In genomic region chr2:169363027-169363569, GRCh38 we compare ENCODE assay signal across 8 cellular contexts. TPM values are rescaled to one million over a fixed set of nuclear protein-coding genes. Genes with fewer than 3 reads are reported as not detected.
A peak's percentile ranks its signal among the peaks of the same experiment; 100 is the strongest.
DNase-seq lines count a peak whose midpoint lies in the region; TF ChIP-seq lines count a peak whose summit lies in the region.

No MANE protein-coding gene starts in this region.

- H3K4me3 ChIP-seq in Caco-2 (ENCODE audit: low read depth, low read length): peak overlapping the region; percentile 44
- peak overlapping the region; percentile 70 for H3K4me3 ChIP-seq in HUES48 (ENCODE audit: low read depth, low read length)
- peak overlapping the region; percentile 97 for H3K4me3 ChIP-seq in neuron (ENCODE audit: low read length)

- H3K36me3 ChIP-seq in Caco-2 (ENCODE audit: control insufficient read depth, insufficient read depth, low read length) (no peaks in the 10 kb centered on the region), HUES48 (ENCODE audit: control insufficient read depth, insufficient read depth, low read length) (no peaks in the 10 kb centered on the region), neuron (ENCODE audit: insufficient read depth, low read length) (peaks cover 12% of the 10 kb centered on the region)

- H2AFZ ChIP-seq in neuron (ENCODE audit: low read depth, low read length): peak overlapping the region; percentile 65

- no peak for TF ChIP-seq CTCF in Caco-2 (IDR thresholded peaks at IDR 0.05; ENCODE audit: insufficient read depth in 1 of 2, low read depth in 1 of 2, low read length in 1 of 2, severe bottlenecking in 1 of 2, unreplicated experiment in 1 of 2)

- no peaks in the 10 kb centered on the region for H3K27me3 Mint-ChIP-seq in Caco-2 (ENCODE audit: insufficient read depth, unreplicated experiment)

- DNase-seq in Caco-2: peak in 1 of 2 experiments; percentile 14
- peak; percentile 7 for DNase-seq in dermis blood vessel endothelial cell
- no peak for DNase-seq in middle frontal gyrus (ENCODE audit: extremely low spot score, low spot score)
- no peak for DNase-seq in head of caudate nucleus
- no peak for DNase-seq in NCI-H2107 treated with DMSO at 0.1 percent for 48 hours (lab: John Stamatoyannopoulos, UW; ENCODE audit: unreplicated experiment)
- DNase-seq in stimulated activated naive CD4-positive, alpha-beta T cell treated with Interleukin-2 at 50 U/mL for 16 hours (lab: John Stamatoyannopoulos, UW): no peak

- intact Hi-C loops in Caco-2 (cut with micrococcal nuclease; ENCODE audit: unreplicated experiment): no loop called here
- intact Hi-C loops in head of caudate nucleus (cut with DNase I): no loop called here

- H3K27me3 ChIP-seq in Caco-2 (replicated peaks; ENCODE audit: control insufficient read depth, insufficient read depth, low read length) (no peaks in the 10 kb centered on the region), HUES48 (ENCODE audit: control insufficient read depth, insufficient read depth, low read length) (peaks cover 65% of the 10 kb centered on the region), neuron (ENCODE audit: insufficient read depth, low read length) (no peaks in the 10 kb centered on the region)

- peak overlapping the region; percentile 75 for H3K27ac Mint-ChIP-seq in Caco-2 (ENCODE audit: unreplicated experiment)

- H3K36me3 Mint-ChIP-seq in Caco-2 (ENCODE audit: insufficient read depth, unreplicated experiment): peaks cover 58% of the 10 kb centered on the region

- BruUV-seq in Caco-2 (replicated peaks; lab: Mats Ljungman, UMichigan): no TSS peak

- H3K4me1 ChIP-seq in Caco-2: peaks cover 13% of the 10 kb centered on the region; the same call in 1 of the 2 replicates
- peaks cover 28% of the 10 kb centered on the region for H3K4me1 ChIP-seq in HUES48 (ENCODE audit: control insufficient read depth, insufficient read depth, low read length)
- H3K4me1 ChIP-seq in neuron (ENCODE audit: insufficient read depth, low read length): peaks cover 39% of the 10 kb centered on the region

- no peaks in the 10 kb centered on the region for H3K9me3 Mint-ChIP-seq in Caco-2 (ENCODE audit: unreplicated experiment)

- peaks cover 11% of the 10 kb centered on the region for H3K4me1 Mint-ChIP-seq in Caco-2 (ENCODE audit: low read depth, unreplicated experiment)

- no peak overlapping the region for H3K27ac ChIP-seq in HUES48 (ENCODE audit: low read depth, low read length)

- CTCF ChIA-PET in Caco-2 (lab: Charles Lee): interaction anchor here (1.0 kb wide), 1 partner anchor 34 kb away, joined by 6 read pairs; no protein-coding TSS in a partner anchor

- H3K4me3 Mint-ChIP-seq in Caco-2 (ENCODE audit: unreplicated experiment): peak overlapping the region; percentile 95

- no peak overlapping the region for H3K9ac ChIP-seq in HUES48 (ENCODE audit: low read depth, low read length)

- POLR2A ChIA-PET in Caco-2 (lab: Charles Lee): interaction anchor here (0.7 to 1.4 kb wide), 2 partner anchors 30 to 44 kb away, joined by 3 to 8 read pairs; no protein-coding TSS in a partner anchor

- H3K9me3 ChIP-seq in Caco-2 (no peaks in the 10 kb centered on the region), HUES48 (ENCODE audit: control insufficient read depth, insufficient read depth, low read length) (no peaks in the 10 kb centered on the region), neuron (ENCODE audit: low read length) (no peaks in the 10 kb centered on the region)

RNA-seq across cellular contexts. Expression of gene LRP2, which starts 0.8 kb away (rescaled TPM):
- 238 and 260 TPM in 2 replicates for total RNA-seq in Caco-2 (2022)
- total RNA-seq in dermis blood vessel endothelial cell: 0.05 TPM in 1 of 2 replicates, not detected in the other

Comparison
In these comparisons a context has a peak if more than half of its experiments do, and no peak if none do; other contexts are left out.
1. H3K4me3 ChIP-seq: peak in every context shown above with its lines; median percentile 97 in neuron; 70 in HUES48; 44 in Caco-2.
2. RNA of gene LRP2, which starts 0.8 kb away (total RNA-seq): 238 to 260 TPM in Caco-2; 0.05 TPM in dermis blood vessel endothelial cell; every median in the first group is over 100 times any median in the second.